Comparison of ENCODE assay signal across 8 cellular contexts in genomic region chr2:48946444-48947048, GRCh38.
A peak's percentile ranks its signal among the peaks of the same experiment; 100 is the strongest.
DNase-seq lines count a peak whose midpoint lies in the region; ATAC-seq and TF ChIP-seq lines count a peak whose summit lies in the region.

No MANE protein-coding gene starts in this region.

- peak; percentile 22 for DNase-seq in Daoy (ENCODE audit: low read depth)
- peak; percentile 20 for DNase-seq in NCI-H226
- peak; percentile 10 to 25 for DNase-seq in activated CD4-positive, alpha-beta T cell treated with anti-CD3 and anti-CD28 coated beads for 4 hours
- peak; percentile 3 to 35 for DNase-seq in foreskin keratinocyte
- DNase-seq in mesenteric fat pad (ENCODE audit: low spot score): no peak

- H3K36me3 ChIP-seq in neutrophil: no peaks in the 10 kb centered on the region

- no peaks in the 10 kb centered on the region for H3K9me3 ChIP-seq in neutrophil

- H3K4me1 ChIP-seq in foreskin keratinocyte (no peaks in the 10 kb centered on the region), neutrophil (ENCODE audit: control insufficient read depth in 1 of 2, insufficient read depth in 1 of 2, low read depth in 1 of 2, low read length in 1 of 2) (no peaks in the 10 kb centered on the region)

- ATAC-seq in GM19463 (IDR thresholded peaks at IDR 0.05; ENCODE audit: unreplicated experiment) (peak; percentile 88), HG03432 (IDR thresholded peaks at IDR 0.05; ENCODE audit: unreplicated experiment) (peak; percentile 95), foreskin keratinocyte (peak; percentile 90)

- H3K27me3 ChIP-seq in foreskin keratinocyte (no peaks in the 10 kb centered on the region), neutrophil (peaks cover 5% of the 10 kb centered on the region)

- peak; percentile 86 for TF ChIP-seq CTCF in foreskin keratinocyte (conservative IDR thresholded peaks at IDR 0.05)
- TF ChIP-seq CTCF in neutrophil (IDR thresholded peaks at IDR 0.05): peak; percentile 81

- H3K4me3 ChIP-seq in neutrophil (ENCODE audit: low read depth in 1 of 2, low read length in 1 of 2): no peak overlapping the region

- H3K27ac ChIP-seq in foreskin keratinocyte (no peak overlapping the region), neutrophil (no peak overlapping the region)
